In the genomic region with DNA sequence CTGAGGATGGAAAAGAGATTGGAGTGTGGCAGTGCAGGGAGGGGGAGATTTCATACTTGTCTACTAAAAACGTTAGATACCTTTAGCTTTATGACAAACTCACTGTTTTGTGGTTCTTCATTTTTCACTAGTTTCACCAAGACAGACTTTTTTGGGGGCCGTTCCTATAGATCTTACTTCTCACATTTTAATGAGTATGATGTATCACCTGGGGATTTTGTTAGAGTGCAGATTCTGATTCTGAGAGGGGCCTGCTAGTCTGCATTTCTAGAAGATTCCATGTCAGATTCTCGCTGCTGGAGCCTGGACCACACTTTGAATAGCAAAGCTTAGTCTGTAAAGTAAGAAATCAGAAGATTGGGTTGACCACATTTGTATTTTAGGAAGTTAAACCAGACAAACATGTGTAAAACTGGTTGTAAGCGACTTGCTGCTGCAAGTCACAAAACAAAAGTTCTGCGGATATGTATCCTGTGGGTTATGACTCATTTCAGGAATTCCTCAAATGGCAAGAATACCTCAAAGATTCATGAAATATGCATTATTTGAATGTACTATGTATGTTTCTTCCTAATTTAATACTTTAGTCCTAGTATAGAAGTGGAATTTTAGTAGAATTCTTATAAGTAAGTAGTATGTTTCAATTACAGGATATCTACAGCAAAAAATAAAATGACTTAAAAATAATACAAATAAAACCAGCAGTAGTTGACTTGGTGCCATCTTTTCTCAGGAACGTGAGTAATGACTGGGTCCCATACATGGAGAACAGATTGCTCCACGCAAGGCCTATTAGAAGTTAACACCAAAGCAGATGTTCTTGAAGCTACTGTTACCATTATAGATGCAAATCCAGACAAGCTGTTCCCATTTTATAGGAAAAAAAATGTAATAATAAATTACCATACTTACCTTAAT, we compare ENCODE assay signal across 8 cellular contexts. TPM values are rescaled to one million over a fixed set of nuclear protein-coding genes. Genes with fewer than 3 reads are reported as not detected.
DNase-seq lines count a peak whose midpoint lies in the region; ATAC-seq, FAIRE-seq and TF ChIP-seq lines count a peak whose summit lies in the region.

No MANE protein-coding gene starts in this region.

- H3K4me1 Mint-ChIP-seq in activated naive CD8-positive, alpha-beta T cell treated with anti-CD3 and anti-CD28 coated beads for 36 hours, result peaks cover 9% of the 10 kb centered on the region
- H3K4me1 Mint-ChIP-seq in effector memory CD8-positive, alpha-beta T cell (ENCODE audit: low read depth in 2 of 2), result peaks cover 8% of the 10 kb centered on the region in 2 donors
- no peaks in the 10 kb centered on the region for H3K4me1 Mint-ChIP-seq in neural progenitor cell

- no peak overlapping the region for H3K18ac ChIP-seq in neuronal stem cell (ENCODE audit: low read length)

- no peaks in the 10 kb centered on the region for H3K36me3 Mint-ChIP-seq in activated naive CD8-positive, alpha-beta T cell treated with anti-CD3 and anti-CD28 coated beads for 36 hours
- H3K36me3 Mint-ChIP-seq in effector memory CD8-positive, alpha-beta T cell (ENCODE audit: insufficient read depth), result no peaks in the 10 kb centered on the region
- no peaks in the 10 kb centered on the region for H3K36me3 Mint-ChIP-seq in neural progenitor cell

- H3K4me3 Mint-ChIP-seq in activated naive CD8-positive, alpha-beta T cell treated with anti-CD3 and anti-CD28 coated beads for 36 hours, result peak overlapping the region; percentile 6
- H3K4me3 Mint-ChIP-seq in effector memory CD8-positive, alpha-beta T cell, result no peak overlapping the region
- H3K4me3 Mint-ChIP-seq in neural progenitor cell, result no peak overlapping the region

- no peak overlapping the region for H2AK5ac ChIP-seq in neuronal stem cell (ENCODE audit: low read depth, low read length)

- no peak overlapping the region for H3K4me3 ChIP-seq in neuronal stem cell (ENCODE audit: low read length in 2 of 2)
- H3K4me3 ChIP-seq in neural progenitor cell, result no peak overlapping the region

- no peak overlapping the region for H2AFZ ChIP-seq in neuronal stem cell (ENCODE audit: low read length)
- H2AFZ ChIP-seq in neural progenitor cell (replicated peaks), result no peak overlapping the region

- H4K20me1 ChIP-seq in neural progenitor cell (ENCODE audit: low read depth), result no peaks in the 10 kb centered on the region

- no peak overlapping the region for H3K4ac ChIP-seq in neuronal stem cell (ENCODE audit: low read length)

- peak overlapping the region; percentile 83 for H3K27ac Mint-ChIP-seq in activated naive CD8-positive, alpha-beta T cell treated with anti-CD3 and anti-CD28 coated beads for 36 hours
- H3K27ac Mint-ChIP-seq in effector memory CD8-positive, alpha-beta T cell, result no peak overlapping the region
- no peak overlapping the region for H3K27ac Mint-ChIP-seq in neural progenitor cell

- WGBS in neuronal stem cell (ENCODE audit: extremely low coverage in 2 of 2, insufficient read length in 2 of 2, insufficient replicate concordance in 1 of 2), 2 donors, result no CpG with 5 or more reads among the region's 7 CpGs

- H2BK120ac ChIP-seq in neuronal stem cell (ENCODE audit: low read depth, low read length), result no peak overlapping the region

- no peak overlapping the region for H4K91ac ChIP-seq in neuronal stem cell (ENCODE audit: low read depth, low read length, poor library complexity)

- no peak overlapping the region for H2BK12ac ChIP-seq in neuronal stem cell (ENCODE audit: low read length)

- H2BK5ac ChIP-seq in neuronal stem cell (ENCODE audit: low read length), result no peak overlapping the region

- no peak overlapping the region for H2BK15ac ChIP-seq in neuronal stem cell (ENCODE audit: low read length)

- no peak overlapping the region for H4K8ac ChIP-seq in neuronal stem cell (ENCODE audit: low read depth, low read length)

- no peaks in the 10 kb centered on the region for H3K79me1 ChIP-seq in neuronal stem cell (ENCODE audit: low read depth, low read length)

- H3K9me3 ChIP-seq in neuronal stem cell (replicated peaks in 1 of 2; ENCODE audit: control insufficient read depth in 2 of 2, insufficient read depth in 1 of 2, low read depth in 1 of 2, low read length in 2 of 2), result no peaks in the 10 kb centered on the region
- no peaks in the 10 kb centered on the region for H3K9me3 ChIP-seq in neural progenitor cell (ENCODE audit: low read depth)

- H3K23ac ChIP-seq in neuronal stem cell (ENCODE audit: low read depth, low read length, poor library complexity), result no peak overlapping the region

- no peak overlapping the region for H3K27ac ChIP-seq in neuronal stem cell (replicated peaks; ENCODE audit: low read length)
- H3K27ac ChIP-seq in neural progenitor cell, result no peak overlapping the region

- TF ChIP-seq CTCF in neural progenitor cell (IDR thresholded peaks at IDR 0.05), result no peak

- H3K27me3 ChIP-seq in neuronal stem cell (ENCODE audit: control insufficient read depth in 3 of 3, insufficient read depth in 3 of 3, low read depth in 1 of 3, low read length in 3 of 3), result peaks cover 0 to 6% (median 0%) of the 10 kb centered on the region in 3 experiments
- no peaks in the 10 kb centered on the region for H3K27me3 ChIP-seq in neural progenitor cell

- no peaks in the 10 kb centered on the region for H3K27me3 Mint-ChIP-seq in activated naive CD8-positive, alpha-beta T cell treated with anti-CD3 and anti-CD28 coated beads for 36 hours
- H3K27me3 Mint-ChIP-seq in effector memory CD8-positive, alpha-beta T cell, result no peaks in the 10 kb centered on the region
- H3K27me3 Mint-ChIP-seq in neural progenitor cell (ENCODE audit: insufficient read depth, low read depth), result no peaks in the 10 kb centered on the region

- H3K9me3 Mint-ChIP-seq in activated naive CD8-positive, alpha-beta T cell treated with anti-CD3 and anti-CD28 coated beads for 36 hours, result no peaks in the 10 kb centered on the region
- H3K9me3 Mint-ChIP-seq in effector memory CD8-positive, alpha-beta T cell, result no peaks in the 10 kb centered on the region
- no peaks in the 10 kb centered on the region for H3K9me3 Mint-ChIP-seq in neural progenitor cell

- H3K4me1 ChIP-seq in neuronal stem cell (ENCODE audit: control insufficient read depth in 2 of 2, insufficient read depth in 1 of 2, low read depth in 1 of 2, low read length in 2 of 2) (no peaks in the 10 kb centered on the region), neural progenitor cell (no peaks in the 10 kb centered on the region)

- H3F3A ChIP-seq in neural progenitor cell (ENCODE audit: low read depth), result no peaks in the 10 kb centered on the region

- H3K9ac ChIP-seq in neuronal stem cell (ENCODE audit: low read depth, low read length, poor library complexity), result no peak overlapping the region
- H3K9ac ChIP-seq in neural progenitor cell, result no peak overlapping the region

- H3K4me2 ChIP-seq in neuronal stem cell (ENCODE audit: insufficient read depth, low read length, poor library complexity, severe bottlenecking), result no peak overlapping the region
- no peak overlapping the region for H3K4me2 ChIP-seq in neural progenitor cell

- DNase-seq in HTR-8/SVneo (ENCODE audit: insufficient read length, low spot score) (peak; percentile 41), pons (ENCODE audit: low spot score) (peak; percentile 45), neuronal stem cell (ENCODE audit: low spot score) (no peak), neural progenitor cell (ENCODE audit: low spot score) (no peak), anterior cingulate cortex (lab: John Stamatoyannopoulos, UW) (no peak)
- no peak for DNase-seq in activated naive CD8-positive, alpha-beta T cell treated with anti-CD3 and anti-CD28 coated beads for 36 hours
- no peak for DNase-seq in effector memory CD8-positive, alpha-beta T cell

- no peaks in the 10 kb centered on the region for H3K79me2 ChIP-seq in neural progenitor cell (ENCODE audit: low read depth)

- no peak overlapping the region for H3K14ac ChIP-seq in neuronal stem cell (ENCODE audit: low read length)

- peak; percentile 74 for ATAC-seq in GM19043 (IDR thresholded peaks at IDR 0.05; ENCODE audit: low read depth, unreplicated experiment)
- ATAC-seq in effector memory CD8-positive, alpha-beta T cell (replicated peaks), result no peak

- H3K36me3 ChIP-seq in neuronal stem cell (replicated peaks in 1 of 2; ENCODE audit: control insufficient read depth in 2 of 2, insufficient read depth in 2 of 2, low read length in 2 of 2), result no peaks in the 10 kb centered on the region
- no peaks in the 10 kb centered on the region for H3K36me3 ChIP-seq in neural progenitor cell

- no peak for FAIRE-seq in HTR-8/SVneo (lab: Jason Lieb, UNC)

RNA-seq across cellular contexts. Expression of a gene that starts 27.8 kb away (rescaled TPM):
- total RNA-seq in activated naive CD8-positive, alpha-beta T cell treated with anti-CD3 and anti-CD28 coated beads for 36 hours, result 10 to 100 TPM; 23.8 to 25.7 TPM
- 14.2 TPM for polyA plus RNA-seq in neuronal stem cell (2013, experiment 1 of 2)
- polyA plus RNA-seq in neuronal stem cell (2013, experiment 2 of 2), result 14.3 TPM
- 17.0 and 22.3 TPM in 2 replicates for total RNA-seq in neural progenitor cell (ENCODE audit: low replicate concordance)

RNA-seq across cellular contexts. Expression of a gene that starts 34.1 kb away (rescaled TPM):
- total RNA-seq in activated naive CD8-positive, alpha-beta T cell treated with anti-CD3 and anti-CD28 coated beads for 36 hours, result 10 to 100 TPM; 12.4 to 13.2 TPM
- 12.7 TPM for polyA plus RNA-seq in neuronal stem cell (2013, experiment 1 of 2)
- polyA plus RNA-seq in neuronal stem cell (2013, experiment 2 of 2), result 12.6 TPM
- total RNA-seq in neural progenitor cell (ENCODE audit: low replicate concordance), result 17.3 and 22.8 TPM in 2 replicates

Comparison
In these comparisons a context has a peak if more than half of its experiments do, and no peak if none do; other contexts are left out.
1. DNase-seq: peak in HTR-8/SVneo (single experiment) and pons (single experiment); none in activated naive CD8-positive, alpha-beta T cell treated with anti-CD3 and anti-CD28 coated beads for 36 hours (single experiment), neuronal stem cell (single experiment), effector memory CD8-positive, alpha-beta T cell (0 of 3), neural progenitor cell (single experiment) and anterior cingulate cortex (0 of 58).